In genomic region chr19:40908981-40909380, GRCh38 we compare ENCODE assay signal across 1 cellular context.
TF ChIP-seq lines count a peak whose summit lies in the region.

No MANE protein-coding gene starts in this region.

TF ChIP-seq in GM12878, 131 proteins besides CTCF, POLR2A, EP300 and RAD21:
- TF ChIP-seq ETV6 (conservative IDR thresholded peaks at IDR 0.05 in 1 of 2, IDR thresholded peaks at IDR 0.05 in 1 of 2; ENCODE audit: borderline replicate concordance in 1 of 2, low read depth in 1 of 2) (no peak), ELK1 (IDR thresholded peaks at IDR 0.05; ENCODE audit: low read depth, low read length) (no peak), MYC (IDR thresholded peaks at IDR 0.05; ENCODE audit: insufficient read depth, insufficient read length, insufficient replicate concordance, low read length, severe bottlenecking) (no peak), GABPA (IDR thresholded peaks at IDR 0.05; ENCODE audit: low read depth) (no peak), RUNX3 (IDR thresholded peaks at IDR 0.05; ENCODE audit: low read length) (no peak), SMC3 (IDR thresholded peaks at IDR 0.05; ENCODE audit: borderline replicate concordance, low read length) (peak; percentile 40; the same call in 1 of the 2 replicates)
TF ChIP-seq in GM12878: peak in this region for 1.
